In the genomic region with DNA sequence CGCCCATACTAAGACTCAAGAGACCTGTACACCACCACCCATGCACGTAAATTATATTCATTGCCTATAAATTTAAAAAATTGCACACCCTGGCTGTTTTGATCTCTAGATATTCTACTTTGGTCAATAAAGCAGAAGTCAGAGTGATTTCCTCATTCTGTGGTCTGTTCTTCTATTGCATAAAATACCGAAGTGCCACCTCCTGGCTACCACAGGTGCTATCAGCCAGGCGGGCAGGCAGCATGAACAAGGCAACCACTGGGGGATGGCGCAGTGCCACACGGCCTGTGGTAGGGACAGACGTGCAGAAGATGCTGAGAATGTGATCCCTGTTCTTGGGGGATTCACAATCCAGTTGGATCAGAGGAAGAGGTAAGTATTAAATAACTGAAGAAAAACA, we compare ENCODE assay signal across 8 cellular contexts.
DNase-seq lines count a peak whose midpoint lies in the region; ATAC-seq, FAIRE-seq and TF ChIP-seq lines count a peak whose summit lies in the region.

No MANE protein-coding gene starts in this region.

- CTCF ChIA-PET in RWPE1 (lab: Yijun Ruan, JAX), result no interaction called here

- no peak overlapping the region for H4K8ac ChIP-seq in trophoblast cell (ENCODE audit: low read depth, low read length)

- H3K27me3 ChIP-seq in DOHH2 (ENCODE audit: control insufficient read depth, low read length) (peaks cover 7% of the 10 kb centered on the region; the same call in 1 of the 2 replicates), trophoblast cell (ENCODE audit: insufficient read depth, low read length) (no peaks in the 10 kb centered on the region)

- no peaks in the 10 kb centered on the region for H4K20me1 ChIP-seq in DOHH2 (ENCODE audit: control insufficient read depth, insufficient read depth, low read depth, low read length)

- WGBS in trophoblast cell (ENCODE audit: extremely low coverage, insufficient coverage, insufficient read length), result no CpG with 5 or more reads among the region's 7 CpGs

- no peaks in the 10 kb centered on the region for H3K9me2 ChIP-seq in DOHH2 (replicated peaks; ENCODE audit: control insufficient read depth, low read length)

- H3K4ac ChIP-seq in trophoblast cell (ENCODE audit: low read depth, low read length), result no peak overlapping the region

- FAIRE-seq in islet of Langerhans (lab: Jason Lieb, UNC), result peak; percentile 71

- H3K4me1 Mint-ChIP-seq in HFFc6 (ENCODE audit: low read depth), result no peaks in the 10 kb centered on the region

- H3K9me3 ChIP-seq in DOHH2 (ENCODE audit: control insufficient read depth, insufficient read depth, low read length) (no peaks in the 10 kb centered on the region), trophoblast cell (ENCODE audit: insufficient read depth, low read depth, low read length) (no peaks in the 10 kb centered on the region)

- no peak overlapping the region for H3K27ac Mint-ChIP-seq in HFFc6

- no peak overlapping the region for H2BK12ac ChIP-seq in trophoblast cell (ENCODE audit: low read length)

- H4K12ac ChIP-seq in trophoblast cell (ENCODE audit: low read depth, low read length), result no peak overlapping the region

- no peak overlapping the region for H3K23ac ChIP-seq in trophoblast cell (ENCODE audit: low read length)

- H3K4me2 ChIP-seq in DOHH2 (ENCODE audit: low read length) (no peak overlapping the region), trophoblast cell (ENCODE audit: low read length) (no peak overlapping the region)

- H3K14ac ChIP-seq in trophoblast cell (ENCODE audit: low read length), result no peak overlapping the region

- no peaks in the 10 kb centered on the region; the same call in none of the 2 replicates for H3K27me3 Mint-ChIP-seq in HFFc6 (ENCODE audit: insufficient read depth)

- H3K9ac ChIP-seq in trophoblast cell (ENCODE audit: low read length), result no peak overlapping the region

- no peak for ATAC-seq in HG02938 (IDR thresholded peaks at IDR 0.05; ENCODE audit: unreplicated experiment)

- H3K18ac ChIP-seq in trophoblast cell (ENCODE audit: low read length), result no peak overlapping the region

- H3K4me3 ChIP-seq in DOHH2 (ENCODE audit: low read length) (no peak overlapping the region), trophoblast cell (ENCODE audit: low read depth, low read length) (no peak overlapping the region)

- H3K4me1 ChIP-seq in DOHH2 (ENCODE audit: control insufficient read depth, low read length) (peaks cover 3% of the 10 kb centered on the region; the same call in 1 of the 2 replicates), trophoblast cell (ENCODE audit: control insufficient read depth in 1 of 2, insufficient read depth in 2 of 2, low read length in 2 of 2) (no peaks in the 10 kb centered on the region)

- no peak overlapping the region for H3K27ac ChIP-seq in DOHH2 (ENCODE audit: low read depth, low read length)
- no peak overlapping the region for H3K27ac ChIP-seq in RWPE1
- H3K27ac ChIP-seq in trophoblast cell (ENCODE audit: low read depth, low read length), result no peak overlapping the region

- DNase-seq in HFFc6, result peak; percentile 4
- peak; percentile 45 for DNase-seq in RWPE1 (ENCODE audit: low spot score)
- peak; percentile 33 to 57 for DNase-seq in activated T-helper 1 cell treated with anti-CD3 and anti-CD28 coated beads, Interleukin-2, amount 50 U/mL, for 16 hours (ENCODE audit: low read depth in 1 of 2, low spot score in 1 of 2)
- DNase-seq in stimulated activated CD8-positive, alpha-beta memory T cell treated with anti-CD3 and anti-CD28 coated beads, Interleukin-2, amount 100 ng/mL, for 48 hours (ENCODE audit: low read depth in 2 of 2), result peak; percentile 45 to 48
- no peak for DNase-seq in trophoblast cell

- no peaks in the 10 kb centered on the region for H3K79me1 ChIP-seq in trophoblast cell (ENCODE audit: low read length)

- H2BK120ac ChIP-seq in trophoblast cell (ENCODE audit: insufficient read depth, low read length, poor library complexity), result no peak overlapping the region

- H3K36me3 Mint-ChIP-seq in HFFc6 (ENCODE audit: low read depth), result no peaks in the 10 kb centered on the region

- H3K9me3 Mint-ChIP-seq in HFFc6, result no peaks in the 10 kb centered on the region

- TF ChIP-seq CTCF in DOHH2 (IDR thresholded peaks at IDR 0.05; ENCODE audit: low read depth, low read length, poor library complexity, severe bottlenecking) (peak; percentile 77), HFFc6 (IDR thresholded peaks at IDR 0.05) (peak; percentile 47), RWPE1 (conservative IDR thresholded peaks at IDR 0.05; ENCODE audit: low read depth) (peak; percentile 43)

- no peaks in the 10 kb centered on the region for H3F3A ChIP-seq in DOHH2 (ENCODE audit: control insufficient read depth, insufficient read depth)

- H3K79me2 ChIP-seq in DOHH2 (ENCODE audit: control insufficient read depth, low read length) (no peaks in the 10 kb centered on the region), trophoblast cell (ENCODE audit: control insufficient read depth, insufficient read depth, low read length, poor library complexity) (no peaks in the 10 kb centered on the region)

- H3K4me3 Mint-ChIP-seq in HFFc6, result no peak overlapping the region

- POLR2A ChIA-PET in RWPE1 (lab: Yijun Ruan, JAX; ENCODE audit: low non-redundant PET), result no interaction called here

- H3K36me3 ChIP-seq in DOHH2 (ENCODE audit: control insufficient read depth, low read length), result no peaks in the 10 kb centered on the region
- no peaks in the 10 kb centered on the region for H3K36me3 ChIP-seq in trophoblast cell (ENCODE audit: control insufficient read depth in 1 of 2, insufficient read depth in 2 of 2, low read length in 2 of 2)

- H2BK5ac ChIP-seq in trophoblast cell (ENCODE audit: low read depth, low read length, poor library complexity), result no peak overlapping the region

- H2AFZ ChIP-seq in trophoblast cell (ENCODE audit: insufficient read depth, low read length, poor library complexity), result no peak overlapping the region

- no peak overlapping the region for H2AK5ac ChIP-seq in trophoblast cell (ENCODE audit: low read length)

- H4K91ac ChIP-seq in trophoblast cell (ENCODE audit: low read depth, low read length), result no peak overlapping the region

Comparison
In these comparisons a context has a peak if more than half of its experiments do, and no peak if none do; other contexts are left out.
1. DNase-seq: peak in HFFc6 (single experiment), RWPE1 (single experiment), activated T-helper 1 cell treated with anti-CD3 and anti-CD28 coated beads, Interleukin-2, amount 50 U/mL, for 16 hours (2 of 2) and stimulated activated CD8-positive, alpha-beta memory T cell treated with anti-CD3 and anti-CD28 coated beads, Interleukin-2, amount 100 ng/mL, for 48 hours (2 of 2); none in trophoblast cell (0 of 2).
2. Peak in every context shown above with its lines, with median percentiles within 50 percentile points of each other: CTCF ChIP-seq.